Comparison of ENCODE assay signal across 24 cellular contexts in the genomic region with DNA sequence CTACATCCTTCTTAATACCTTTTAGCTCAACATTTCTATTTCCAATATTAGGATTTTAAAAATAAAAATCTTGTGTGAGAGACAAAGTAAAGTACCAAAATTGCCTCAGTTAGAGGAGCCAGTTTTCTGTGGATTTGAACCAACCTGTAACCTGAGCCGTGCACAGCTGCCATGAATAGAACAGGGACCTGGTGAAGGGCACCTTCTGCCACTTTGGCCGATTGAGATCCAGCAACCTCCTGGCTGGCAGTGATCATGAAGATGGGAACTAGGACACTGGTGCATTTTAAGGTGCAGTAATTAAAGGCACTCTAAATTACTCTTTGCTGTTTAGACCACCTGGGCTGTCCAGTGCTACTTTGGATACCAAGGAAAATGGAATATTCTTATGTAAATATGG. TPM values are rescaled to one million over a fixed set of nuclear protein-coding genes. Genes with fewer than 3 reads are reported as not detected.
DNase-seq lines count a peak whose midpoint lies in the region; ATAC-seq and TF ChIP-seq lines count a peak whose summit lies in the region.
"Had no signal": no experiment of that assay in that cellular context is flagged by ENCODE, and none has a peak within 500 bp of the region (broad histone marks: within the 10 kb centered on the region; RNA-seq: fewer than 3 reads in every experiment).

No MANE protein-coding gene starts in this region.

- no peak for TF ChIP-seq EP300 in transverse colon (IDR thresholded peaks at IDR 0.05; ENCODE audit: low read depth)

- H3K4me3 ChIP-seq in right atrium auricular region = no peak overlapping the region
- no peak overlapping the region for H3K4me3 ChIP-seq in transverse colon
- H3K4me3 ChIP-seq: adrenal gland, cardiac muscle cell, esophagus squamous epithelium, SJCRH30 had no signal

- DNase-seq in cardiac septum (ENCODE audit: low spot score) (peak; percentile 73), left cardiac atrium (no peak), NCI-H2171 treated with DMSO at 0.1 percent for 48 hours (lab: John Stamatoyannopoulos, UW) (peak; percentile 76), right atrium auricular region (ENCODE audit: low spot score) (no peak), transverse colon (peak; percentile 3), SW480 (ENCODE audit: low spot score) (no peak)
- DNase-seq in activated T-cell treated with anti-CD3 and anti-CD28 coated beads, Interleukin-2, amount 50 U/mL, for 4 hours = no peak
- DNase-seq: ACHN; activated CD4-positive, CD25-positive, alpha-beta regulatory T cell treated with anti-CD3 and anti-CD28 coated beads, Interleukin-2, amount 50 U/mL, for 72 hours; activated effector memory CD4-positive, alpha-beta T cell treated with Interleukin-2 at 50 U/mL for 16 hours; CD8-positive, alpha-beta memory T cell; effector CD4-positive, alpha-beta T cell; EL; esophagus squamous epithelium; head of caudate nucleus; HFFc6; nephron progenitor cell; SJCRH30; stimulated activated CD4-positive, alpha-beta T cell treated with anti-CD3 and anti-CD28 coated beads, Interleukin-15, amount 100 ng/mL, for 24 hours; stimulated activated naive CD8-positive, alpha-beta T cell treated with anti-CD3 and anti-CD28 coated beads, Interleukin-15, Interleukin-2, amounts not matched to agents 100 U/mL and 50 U/mL, for 24 hours had no signal

- ATAC-seq in left cardiac atrium (no peak), HG02623 (IDR thresholded peaks at IDR 0.05; ENCODE audit: unreplicated experiment) (no peak)
- no peak for ATAC-seq in activated T-cell treated with anti-CD3 and anti-CD28 coated beads, Interleukin-2, amount 50 U/mL, for 4 hours
- ATAC-seq: stimulated activated naive CD8-positive, alpha-beta T cell treated with anti-CD3 and anti-CD28 coated beads, Interleukin-15, Interleukin-2, amounts not matched to agents 100 U/mL and 50 U/mL, for 24 hours had no signal

- in situ Hi-C loops in transverse colon (cut with MboI; ENCODE audit: low pct_ligation_motif_present in 1 of 4, low pct_unique_long_range_greater_than_20kb in 1 of 4, low sequenced_read_pairs in 3 of 4) = no loop called here

- TF ChIP-seq CTCF in right atrium auricular region (IDR thresholded peaks at IDR 0.05) (no peak), transverse colon (IDR thresholded peaks at IDR 0.05) (no peak)

- peak overlapping the region; percentile 40 to 90 for H3K27ac ChIP-seq in right atrium auricular region
- peak overlapping the region; percentile 69 to 74 (median 72) for H3K27ac ChIP-seq in transverse colon
- H3K27ac ChIP-seq: adrenal gland, cardiac muscle cell, SJCRH30 had no signal

- H3K9me3 Mint-ChIP-seq in activated T-cell treated with anti-CD3 and anti-CD28 coated beads, Interleukin-2, amount 50 U/mL, for 4 hours = peaks cover 3% of the 10 kb centered on the region
- H3K9me3 Mint-ChIP-seq: CD8-positive, alpha-beta memory T cell; HFFc6; nephron progenitor cell; T-helper 2 cell treated with Interferon-gamma antibody and Interleukin-4, amounts not matched to agents 5 μg/mL and 100 μg/mL, for 36 hours had no signal

- 91% methylated on average over 2 of the region's 2 CpGs; no CpG with 5 or more reads in 1 of the 2 donors for WGBS in transverse colon (ENCODE audit: low coverage in 1 of 2), 2 donors

- peaks cover 7% of the 10 kb centered on the region for H3K36me3 Mint-ChIP-seq in activated T-cell treated with anti-CD3 and anti-CD28 coated beads, Interleukin-2, amount 50 U/mL, for 4 hours (ENCODE audit: insufficient read depth)

- no peaks in the 10 kb centered on the region for H3K27me3 ChIP-seq in right atrium auricular region
- H3K27me3 ChIP-seq in transverse colon = no peaks in the 10 kb centered on the region
- H3K27me3 ChIP-seq: adrenal gland, cardiac muscle cell, esophagus squamous epithelium, SJCRH30 had no signal

- intact Hi-C loops in cardiac septum (cut with DNase I) = no loop called here
- intact Hi-C loops in left cardiac atrium (cut with DNase I) = no loop called here
- intact Hi-C loops in transverse colon (cut with DNase I; ENCODE audit: low total_unique reads) = no loop called here

- peaks cover 0 to 78% of the 10 kb centered on the region in 2 donors for H3K4me1 ChIP-seq in right atrium auricular region
- peaks cover 33 to 84% (median 60%) of the 10 kb centered on the region in 4 donors for H3K4me1 ChIP-seq in transverse colon

- H3K4me3 Mint-ChIP-seq in activated T-cell treated with anti-CD3 and anti-CD28 coated beads, Interleukin-2, amount 50 U/mL, for 4 hours = no peak overlapping the region
- H3K4me3 Mint-ChIP-seq: CD8-positive, alpha-beta memory T cell; HFFc6; nephron progenitor cell; T-helper 2 cell treated with Interferon-gamma antibody and Interleukin-4, amounts not matched to agents 5 μg/mL and 100 μg/mL, for 36 hours had no signal

- peaks cover 12% of the 10 kb centered on the region for H3K4me1 Mint-ChIP-seq in activated T-cell treated with anti-CD3 and anti-CD28 coated beads, Interleukin-2, amount 50 U/mL, for 4 hours (ENCODE audit: low read depth)

- H3K36me3 ChIP-seq in right atrium auricular region = no peaks in the 10 kb centered on the region
- H3K36me3 ChIP-seq in transverse colon = no peaks in the 10 kb centered on the region
- H3K36me3 ChIP-seq: adrenal gland, cardiac muscle cell, esophagus squamous epithelium, SJCRH30 had no signal

- H3K27me3 Mint-ChIP-seq in activated T-cell treated with anti-CD3 and anti-CD28 coated beads, Interleukin-2, amount 50 U/mL, for 4 hours (ENCODE audit: low read depth) = no peaks in the 10 kb centered on the region
- H3K27me3 Mint-ChIP-seq: CD8-positive, alpha-beta memory T cell had no signal

- H3K9me3 ChIP-seq in right atrium auricular region (no peaks in the 10 kb centered on the region), transverse colon (no peaks in the 10 kb centered on the region)
- H3K9me3 ChIP-seq: adrenal gland, esophagus squamous epithelium, SJCRH30 had no signal

- no peak for TF ChIP-seq POLR2A in transverse colon (IDR thresholded peaks at IDR 0.05)

RNA-seq across cellular contexts. Expression of a gene that starts 34.3 kb away (rescaled TPM):
- total RNA-seq in cardiac septum = 246 TPM
- total RNA-seq in left cardiac atrium = 100 to 1,000 TPM; 197 to 211 TPM
- 100 to 1,000 TPM; 172 to 259 TPM for total RNA-seq in right atrium auricular region
- 100 to 1,000 TPM in 3 of 4 donors, 10 to 100 TPM in 1; 91.7 to 247 (median 115) TPM for total RNA-seq in transverse colon
- 10 to 100 TPM; 17.2 to 22.3 (median 22.2) TPM for total RNA-seq in activated T-cell treated with anti-CD3 and anti-CD28 coated beads, Interleukin-2, amount 50 U/mL, for 4 hours

Comparison
In these comparisons a context has a peak if more than half of its experiments do, and no peak if none do; other contexts are left out.
1. DNase-seq: peak in cardiac septum (single experiment), NCI-H2171 treated with DMSO at 0.1 percent for 48 hours (single experiment) and transverse colon (single experiment); none in left cardiac atrium (single experiment), right atrium auricular region (single experiment), activated T-cell treated with anti-CD3 and anti-CD28 coated beads, Interleukin-2, amount 50 U/mL, for 4 hours (single experiment) and SW480 (single experiment).